In genomic region chrX:22922961-22923360, GRCh38 we compare ENCODE assay signal across 15 cellular contexts.
DNase-seq lines count a peak whose midpoint lies in the region; ATAC-seq and TF ChIP-seq lines count a peak whose summit lies in the region.
"Had no signal": no experiment of that assay in that cellular context is flagged by ENCODE, and none has a peak within 500 bp of the region (broad histone marks: within the 10 kb centered on the region; RNA-seq: fewer than 3 reads in every experiment).

No MANE protein-coding gene starts in this region.

- peak; percentile 0 for DNase-seq in NOMO-1 treated with dmso at 0.1 percent for 144 hours (lab: John Stamatoyannopoulos, UW; ENCODE audit: unreplicated experiment)
- no peak for DNase-seq in NOMO-1 treated with DMSO at 0.1 percent for 48 hours (lab: John Stamatoyannopoulos, UW; ENCODE audit: unreplicated experiment)
- peak; percentile 10 for DNase-seq in PC-3
- peak; percentile 78 for DNase-seq in fibroblast of mammary gland (ENCODE audit: low read depth)
- peak; percentile 50 for DNase-seq in stromal cell of bone marrow (ENCODE audit: low read depth)
- DNase-seq in NCI-H187 treated with DMSO at 0.1 percent for 48 hours (lab: John Stamatoyannopoulos, UW), result no peak
- DNase-seq in activated effector memory CD4-positive, alpha-beta T cell treated with anti-CD3 and anti-CD28 coated beads, Interleukin-2, amount 50 U/mL, for 16 hours, result no peak
- DNase-seq: activated T-cell treated with anti-CD3 and anti-CD28 coated beads, Interleukin-2, amount 50 U/mL, for 24 hours; Caco-2; left ventricle myocardium inferior; natural killer cell; NCI-H1048; SJCRH30 had no signal

- H3K79me2 ChIP-seq in PC-3 (ENCODE audit: low read length), result no peaks in the 10 kb centered on the region

- no TSS peak for BruUV-seq in PC-3 (replicated peaks; lab: Mats Ljungman, UMichigan)

- H3K36me3 ChIP-seq in PC-3 (ENCODE audit: low read depth, low read length), result no peaks in the 10 kb centered on the region
- H3K36me3 ChIP-seq: esophagus muscularis mucosa, left ventricle myocardium inferior, SJCRH30 had no signal

- no peak overlapping the region for H2AFZ ChIP-seq in PC-3 (ENCODE audit: low read length)

- H4K20me1 ChIP-seq in PC-3 (ENCODE audit: low read length), result no peaks in the 10 kb centered on the region

- no peak overlapping the region for H3K4me2 ChIP-seq in PC-3 (ENCODE audit: low read length)

- H3K27ac ChIP-seq in PC-3 (ENCODE audit: low read length), result no peak overlapping the region
- H3K27ac ChIP-seq: esophagus muscularis mucosa, left ventricle myocardium inferior, SJCRH30 had no signal

- no peak overlapping the region for H3K4me3 ChIP-seq in PC-3 (ENCODE audit: low read length)
- H3K4me3 ChIP-seq in fibroblast of mammary gland (ENCODE audit: control insufficient read depth, low read depth, low read length), result no peak overlapping the region
- H3K4me3 ChIP-seq: esophagus muscularis mucosa, left ventricle myocardium inferior, SJCRH30 had no signal

- intact Hi-C loops in PC-3 (cut with micrococcal nuclease), result no loop called here

- TF ChIP-seq CTCF in PC-3 (conservative IDR thresholded peaks at IDR 0.05; ENCODE audit: low read depth, low read length) (no peak), fibroblast of mammary gland (conservative IDR thresholded peaks at IDR 0.05; ENCODE audit: control insufficient read depth, insufficient read depth, low read depth, low read length) (no peak)

- no peaks in the 10 kb centered on the region for H3K4me1 ChIP-seq in PC-3 (ENCODE audit: insufficient read depth, low read length)
- H3K4me1 ChIP-seq: Caco-2, left ventricle myocardium inferior, SJCRH30 had no signal

- ATAC-seq in PC-3 (no peak), HG03039 (IDR thresholded peaks at IDR 0.05; ENCODE audit: unreplicated experiment) (no peak)
- ATAC-seq: natural killer cell had no signal

- H3K9me3 ChIP-seq in PC-3 (ENCODE audit: low read length), result no peaks in the 10 kb centered on the region
- H3K9me3 ChIP-seq: Caco-2, esophagus muscularis mucosa, left ventricle myocardium inferior, SJCRH30 had no signal

- POLR2A ChIA-PET in PC-3 (lab: Charles Lee; ENCODE audit: unreplicated experiment), result no interaction called here

- no peaks in the 10 kb centered on the region for H3F3A ChIP-seq in PC-3 (ENCODE audit: low read length, unreplicated experiment)

- no peak overlapping the region for H3K9ac ChIP-seq in PC-3 (ENCODE audit: low read length)

- no peaks in the 10 kb centered on the region for H3K27me3 ChIP-seq in PC-3 (ENCODE audit: low read length)
- H3K27me3 ChIP-seq: SJCRH30 had no signal

- H3K9me2 ChIP-seq in PC-3 (replicated peaks; ENCODE audit: low read length), result no peaks in the 10 kb centered on the region

- CTCF ChIA-PET in PC-3 (lab: Charles Lee), result no interaction called here

Comparison
In these comparisons a context has a peak if more than half of its experiments do, and no peak if none do; other contexts are left out.
1. DNase-seq: peak in NOMO-1 treated with dmso at 0.1 percent for 144 hours (single experiment), PC-3 (single experiment), fibroblast of mammary gland (single experiment) and stromal cell of bone marrow (single experiment); none in NOMO-1 treated with DMSO at 0.1 percent for 48 hours (single experiment), NCI-H187 treated with DMSO at 0.1 percent for 48 hours (single experiment) and activated effector memory CD4-positive, alpha-beta T cell treated with anti-CD3 and anti-CD28 coated beads, Interleukin-2, amount 50 U/mL, for 16 hours (single experiment).